1 cellular context compared by ENCODE assay signal in the genomic region with DNA sequence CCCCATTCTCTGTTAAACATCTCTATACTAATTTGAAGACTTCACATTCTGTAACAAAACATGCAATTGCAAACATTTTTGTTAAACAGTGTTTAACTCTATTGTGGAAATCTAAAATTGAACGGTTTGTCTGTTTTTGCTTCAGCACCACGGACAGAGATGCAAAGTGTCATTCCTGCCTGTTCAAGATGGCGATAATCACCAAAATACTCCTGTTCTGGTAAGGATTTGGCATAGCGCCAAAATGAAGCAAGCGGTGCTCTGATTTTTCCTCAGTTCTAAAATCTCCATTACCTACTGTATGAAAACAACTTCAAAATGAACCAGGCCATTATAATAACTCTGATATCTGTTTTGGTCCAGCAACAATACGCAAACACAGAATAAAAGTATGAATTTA.
TF ChIP-seq lines count a peak whose summit lies in the region.

No MANE protein-coding gene starts in this region.

TF ChIP-seq in HEK293, 187 proteins besides CTCF, POLR2A, EP300 and RAD21 (continued from another document):
- TF ChIP-seq, protein P1, sequence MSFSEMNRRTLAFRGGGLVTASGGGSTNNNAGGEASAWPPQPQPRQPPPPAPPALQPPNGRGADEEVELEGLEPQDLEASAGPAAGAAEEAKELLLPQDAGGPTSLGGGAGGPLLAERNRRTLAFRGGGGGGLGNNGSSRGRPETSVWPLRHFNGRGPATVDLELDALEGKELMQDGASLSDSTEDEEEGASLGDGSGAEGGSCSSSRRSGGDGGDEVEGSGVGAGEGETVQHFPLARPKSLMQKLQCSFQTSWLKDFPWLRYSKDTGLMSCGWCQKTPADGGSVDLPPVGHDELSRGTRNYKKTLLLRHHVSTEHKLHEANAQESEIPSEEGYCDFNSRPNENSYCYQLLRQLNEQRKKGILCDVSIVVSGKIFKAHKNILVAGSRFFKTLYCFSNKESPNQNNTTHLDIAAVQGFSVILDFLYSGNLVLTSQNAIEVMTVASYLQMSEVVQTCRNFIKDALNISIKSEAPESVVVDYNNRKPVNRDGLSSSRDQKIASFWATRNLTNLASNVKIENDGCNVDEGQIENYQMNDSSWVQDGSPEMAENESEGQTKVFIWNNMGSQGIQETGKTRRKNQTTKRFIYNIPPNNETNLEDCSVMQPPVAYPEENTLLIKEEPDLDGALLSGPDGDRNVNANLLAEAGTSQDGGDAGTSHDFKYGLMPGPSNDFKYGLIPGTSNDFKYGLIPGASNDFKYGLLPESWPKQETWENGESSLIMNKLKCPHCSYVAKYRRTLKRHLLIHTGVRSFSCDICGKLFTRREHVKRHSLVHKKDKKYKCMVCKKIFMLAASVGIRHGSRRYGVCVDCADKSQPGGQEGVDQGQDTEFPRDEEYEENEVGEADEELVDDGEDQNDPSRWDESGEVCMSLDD (tag by site-specific recombination; IDR thresholded peaks at IDR 0.05), result no peak
- TF ChIP-seq ZNF830 (tag by site-specific recombination; IDR thresholded peaks at IDR 0.05; ENCODE audit: low read depth), result no peak
- TF ChIP-seq ZNF19 (tag by site-specific recombination; IDR thresholded peaks at IDR 0.05; ENCODE audit: low read depth), result no peak
- TF ChIP-seq ZNF629 (tag by site-specific recombination; IDR thresholded peaks at IDR 0.05), result no peak
- no peak for TF ChIP-seq SETDB1 (IDR thresholded peaks at IDR 0.05; ENCODE audit: insufficient read length, low read length)
